38 cellular contexts compared by ENCODE assay signal in genomic region chr14:98698341-98698740, GRCh38.
"Had no signal": no experiment of that assay in that cellular context is flagged by ENCODE, and none has a peak within 500 bp of the region (broad histone marks: within the 10 kb centered on the region; RNA-seq: fewer than 3 reads in every experiment).

No MANE protein-coding gene starts in this region.

- H3K36me3 ChIP-seq: adrenal gland, ascending aorta, brain microvascular endothelial cell, breast epithelium, cardiac muscle cell had no signal

- H3K36me3 Mint-ChIP-seq: brain had no signal

- H3K27me3 Mint-ChIP-seq: activated naive CD4-positive, alpha-beta T cell treated with anti-CD3 and anti-CD28 coated beads, Interleukin-2, amount 10 ng/mL, durations not matched to agents 7 days and 5 days; activated naive CD4-positive, alpha-beta T cell treated with anti-CD3 and anti-CD28 coated beads, Interleukin-2, amount 50 U/mL, for 24 hours; activated naive CD8-positive, alpha-beta T cell; activated naive CD8-positive, alpha-beta T cell treated with anti-CD3 and anti-CD28 coated beads for 36 hours; activated naive CD8-positive, alpha-beta T cell treated with anti-CD3 and anti-CD28 coated beads, Interleukin-2, amount 50 U/mL, for 24 hours; activated T-cell treated with anti-CD3 and anti-CD28 coated beads, Interleukin-2, amount 50 U/mL, for 24 hours; activated T-helper 17 cell treated with anti-CD3 and anti-CD28 coated beads, Interleukin-2, amount 50 U/mL, for 72 hours; central memory CD8-positive, alpha-beta T cell had no signal

- H3K27ac ChIP-seq: adrenal gland, ascending aorta, body of pancreas, brain microvascular endothelial cell, breast epithelium, cardiac muscle cell had no signal

- H3K4me1 Mint-ChIP-seq: activated naive CD4-positive, alpha-beta T cell treated with anti-CD3 and anti-CD28 coated beads, Interleukin-2, amount 10 ng/mL, durations not matched to agents 7 days and 5 days; activated naive CD8-positive, alpha-beta T cell treated with anti-CD3 and anti-CD28 coated beads, Interleukin-2, amount 10 ng/mL, durations not matched to agents 7 days and 5 days; activated naive CD8-positive, alpha-beta T cell treated with anti-CD3 and anti-CD28 coated beads, Interleukin-2, amount 50 U/mL, for 24 hours; brain had no signal

- H3K4me3 Mint-ChIP-seq: activated naive CD4-positive, alpha-beta T cell treated with anti-CD3 and anti-CD28 coated beads for 36 hours; activated naive CD4-positive, alpha-beta T cell treated with anti-CD3 and anti-CD28 coated beads, Interleukin-2, amount 10 ng/mL, durations not matched to agents 7 days and 5 days; activated naive CD4-positive, alpha-beta T cell treated with anti-CD3 and anti-CD28 coated beads, Interleukin-2, amount 50 U/mL, for 24 hours; activated naive CD8-positive, alpha-beta T cell; activated naive CD8-positive, alpha-beta T cell treated with anti-CD3 and anti-CD28 coated beads for 36 hours; activated naive CD8-positive, alpha-beta T cell treated with anti-CD3 and anti-CD28 coated beads, Interleukin-2, amount 10 ng/mL, durations not matched to agents 7 days and 5 days; activated naive CD8-positive, alpha-beta T cell treated with anti-CD3 and anti-CD28 coated beads, Interleukin-2, amount 50 U/mL, for 24 hours; activated T-cell treated with anti-CD3 and anti-CD28 coated beads, Interleukin-2, amount 50 U/mL, for 24 hours; activated T-cell treated with anti-CD3 and anti-CD28 coated beads, Interleukin-2, amount 50 U/mL, for 4 hours; activated T-cell treated with anti-CD3 and anti-CD28 coated beads, Interleukin-2, amount 50 U/mL, for 72 hours; activated T-helper 1 cell treated with anti-CD3 and anti-CD28 coated beads, Interleukin-12 subunit alpha, Interleukin-12 subunit beta, Interleukin-2, Interleukin-4 antibody, amounts not matched to agents 30 ng/mL and 10 ng/mL and 1 ng/mL, durations not matched to agents 14 hours and 24 hours and 36 hours; activated T-helper 17 cell treated with anti-CD3 and anti-CD28 coated beads, Interleukin-2, amount 50 U/mL, for 72 hours; brain; central memory CD8-positive, alpha-beta T cell had no signal

- ATAC-seq: activated naive CD4-positive, alpha-beta T cell treated with anti-CD3 and anti-CD28 coated beads, Interleukin-2, amount 50 U/mL, for 72 hours; activated naive CD8-positive, alpha-beta T cell treated with anti-CD3 and anti-CD28 coated beads, Interleukin-2, amount 50 U/mL, for 24 hours; activated T-cell treated with anti-CD3 and anti-CD28 coated beads, Interleukin-2, amount 50 U/mL, for 4 hours; activated T-cell treated with anti-CD3 and anti-CD28 coated beads, Interleukin-2, amount 50 U/mL, for 72 hours; activated T-helper 17 cell treated with anti-CD3 and anti-CD28 coated beads, Interleukin-2, amount 50 U/mL, for 72 hours; body of pancreas had no signal

- H3K4me3 ChIP-seq: adrenal gland, ascending aorta, body of pancreas, breast epithelium, cardiac muscle cell had no signal

- H3K27ac Mint-ChIP-seq: activated naive CD4-positive, alpha-beta T cell treated with anti-CD3 and anti-CD28 coated beads for 36 hours; activated naive CD4-positive, alpha-beta T cell treated with anti-CD3 and anti-CD28 coated beads, Interleukin-2, amount 10 ng/mL, durations not matched to agents 7 days and 5 days; activated naive CD4-positive, alpha-beta T cell treated with anti-CD3 and anti-CD28 coated beads, Interleukin-2, amount 50 U/mL, for 24 hours; activated naive CD4-positive, alpha-beta T cell treated with anti-CD3 and anti-CD28 coated beads, Interleukin-2, amount 50 U/mL, for 72 hours; activated naive CD8-positive, alpha-beta T cell; activated naive CD8-positive, alpha-beta T cell treated with anti-CD3 and anti-CD28 coated beads for 36 hours; activated naive CD8-positive, alpha-beta T cell treated with anti-CD3 and anti-CD28 coated beads, Interleukin-2, amount 10 ng/mL, durations not matched to agents 7 days and 5 days; activated naive CD8-positive, alpha-beta T cell treated with anti-CD3 and anti-CD28 coated beads, Interleukin-2, amount 50 U/mL, for 24 hours; activated T-cell treated with anti-CD3 and anti-CD28 coated beads, Interleukin-2, amount 50 U/mL, for 24 hours; activated T-cell treated with anti-CD3 and anti-CD28 coated beads, Interleukin-2, amount 50 U/mL, for 72 hours; activated T-helper 1 cell treated with anti-CD3 and anti-CD28 coated beads, Interleukin-12 subunit alpha, Interleukin-12 subunit beta, Interleukin-2, Interleukin-4 antibody, amounts not matched to agents 30 ng/mL and 10 ng/mL and 1 ng/mL, durations not matched to agents 14 hours and 24 hours and 36 hours; activated T-helper 17 cell treated with anti-CD3 and anti-CD28 coated beads, Interleukin-2, amount 50 U/mL, for 72 hours; activated T-helper 2 cell treated with anti-CD3 and anti-CD28 coated beads, Interferon-gamma antibody, Interleukin-2, Interleukin-4, amounts not matched to agents 10 μg/mL and 5 μg/mL and 100 μg/mL, durations not matched to agents 14 hours and 24 hours and 36 hours; brain had no signal

- H3K9me3 ChIP-seq: adrenal gland, ascending aorta, body of pancreas had no signal

- H3K27me3 ChIP-seq: adrenal gland, ascending aorta, body of pancreas, brain microvascular endothelial cell, cardiac muscle cell had no signal

- DNase-seq: activated effector memory CD4-positive, alpha-beta T cell treated with anti-CD3 and anti-CD28 coated beads, Interleukin-2, amount 50 U/mL, for 16 hours; activated effector memory CD4-positive, alpha-beta T cell treated with Interleukin-2 at 50 U/mL for 16 hours; activated gamma-delta T cell; activated gamma-delta T cell treated with Interleukin-2 at 50 U/mL for 16 hours; activated naive CD4-positive, alpha-beta T cell; activated naive CD4-positive, alpha-beta T cell treated with anti-CD3 and anti-CD28 coated beads for 36 hours; activated naive CD4-positive, alpha-beta T cell treated with anti-CD3 and anti-CD28 coated beads, Interleukin-2, amount 10 ng/mL, durations not matched to agents 7 days and 5 days; activated naive CD4-positive, alpha-beta T cell treated with anti-CD3 and anti-CD28 coated beads, Interleukin-2, amount 50 U/mL, for 16 hours; activated naive CD4-positive, alpha-beta T cell treated with Interleukin-2 at 50 U/mL for 16 hours; activated naive CD8-positive, alpha-beta T cell treated with anti-CD3 and anti-CD28 coated beads for 36 hours; activated naive CD8-positive, alpha-beta T cell treated with anti-CD3 and anti-CD28 coated beads, Interleukin-2, amount 10 ng/mL, durations not matched to agents 7 days and 5 days; activated naive CD8-positive, alpha-beta T cell treated with anti-CD3 and anti-CD28 coated beads, Interleukin-2, amount 50 U/mL, for 24 hours; activated T-cell treated with anti-CD3 and anti-CD28 coated beads for 4 hours; activated T-cell treated with anti-CD3 and anti-CD28 coated beads, Interleukin-2, amount 50 U/mL, for 1 hour; activated T-cell treated with anti-CD3 and anti-CD28 coated beads, Interleukin-2, amount 50 U/mL, for 24 hours; activated T-cell treated with anti-CD3 and anti-CD28 coated beads, Interleukin-2, amount 50 U/mL, for 4 hours; activated T-cell treated with anti-CD3 and anti-CD28 coated beads, Interleukin-2, amount 50 U/mL, for 48 hours; activated T-cell treated with anti-CD3 and anti-CD28 coated beads, Interleukin-2, amount 50 U/mL, for 72 hours; adrenal gland; amniotic stem cell; amygdala; anterior cingulate cortex; aorta; body of pancreas; brain microvascular endothelial cell; central memory CD4-positive, alpha-beta T cell; cerebellar nuclear complex had no signal

- H3K4me1 ChIP-seq: adrenal gland, ascending aorta, body of pancreas, breast epithelium had no signal
